22 cellular contexts compared by ENCODE assay signal in the genomic region with DNA sequence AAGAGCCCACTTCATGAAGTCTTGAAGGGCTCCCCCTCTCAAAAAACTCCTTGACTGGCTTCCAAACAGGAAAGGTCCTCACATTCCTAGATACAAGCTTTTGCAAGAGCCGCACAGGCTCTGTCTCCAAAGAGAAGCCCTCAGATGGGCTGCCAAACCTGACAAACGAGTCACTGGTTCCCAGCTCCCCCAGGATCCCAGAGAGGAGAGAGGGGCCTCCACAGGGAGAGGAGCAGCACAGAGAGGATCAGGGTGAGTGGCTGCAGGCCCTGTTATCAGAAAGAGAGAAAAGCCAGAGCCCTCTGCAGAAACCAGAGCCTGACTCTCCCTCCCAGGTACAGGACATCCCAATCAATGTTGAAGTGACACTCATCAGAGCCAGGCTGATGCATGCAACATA. TPM values are rescaled to one million over a fixed set of nuclear protein-coding genes. Genes with fewer than 3 reads are reported as not detected.
DNase-seq lines count a peak whose midpoint lies in the region; ATAC-seq and TF ChIP-seq lines count a peak whose summit lies in the region.
"Had no signal": no experiment of that assay in that cellular context is flagged by ENCODE, and none has a peak within 500 bp of the region (broad histone marks: within the 10 kb centered on the region; RNA-seq: fewer than 3 reads in every experiment).

No MANE protein-coding gene starts in this region.

- intact Hi-C loops in stomach (cut with DNase I; ENCODE audit: low total_unique reads) = no loop called here
- intact Hi-C loops in spleen (cut with DNase I; ENCODE audit: low total_unique reads) = no loop called here

- H3K79me2 ChIP-seq in fibroblast of lung (ENCODE audit: control insufficient read depth, insufficient read depth, low read length) = peaks cover 87% of the 10 kb centered on the region

- H3K4me1 ChIP-seq in fibroblast of lung (ENCODE audit: control insufficient read depth, extremely low read depth, insufficient read depth, low read length) (peaks cover 27% of the 10 kb centered on the region), stomach (peaks cover 6 to 74% (median 38%) of the 10 kb centered on the region in 4 donors), spleen (peaks cover 8 to 11% (median 9%) of the 10 kb centered on the region in 6 donors)

- H2AFZ ChIP-seq in fibroblast of lung (ENCODE audit: low read length) = no peak overlapping the region

- peak; percentile 90 for DNase-seq in ELF-1 (ENCODE audit: low read depth, low spot score)
- DNase-seq in fibroblast of lung (ENCODE audit: low read depth in 2 of 2) = peak in 1 of 2 donors; percentile 36
- peak; percentile 27 for DNase-seq in iPS-NIHi7 (ENCODE audit: extremely low spot score)
- no peak for DNase-seq in stomach
- no peak for DNase-seq in activated CD8-positive, alpha-beta memory T cell treated with anti-CD3 and anti-CD28 coated beads, Interleukin-2, amount 50 U/mL, for 48 hours
- no peak for DNase-seq in spleen
- DNase-seq: activated CD4-positive, CD25-positive, alpha-beta regulatory T cell; activated CD8-positive, alpha-beta memory T cell treated with anti-CD3 and anti-CD28 coated beads for 24 hours; COR-L47; kidney; NCI-H1092 treated with DMSO at 0.1 percent for 48 hours; NCI-H2081 treated with DMSO at 0.1 percent for 48 hours; NCI-H524 treated with DMSO at 0.1 percent for 48 hours; retina; SHP77; stimulated activated naive CD4-positive, alpha-beta T cell treated with Interleukin-2 at 50 U/mL for 16 hours; T-helper 2 cell; upper lobe of left lung had no signal

- no peak overlapping the region for H3K9ac ChIP-seq in fibroblast of lung (ENCODE audit: insufficient read depth, low read length)

- peak overlapping the region in 3 of 4 experiments; percentile 7 to 29 (median 11) for H3K4me3 ChIP-seq in fibroblast of lung (replicated peaks in 1 of 4; ENCODE audit: control extremely low read depth in 1 of 4, insufficient read depth in 1 of 4, low read depth in 3 of 4, low read length in 4 of 4)
- no peak overlapping the region for H3K4me3 ChIP-seq in stomach
- H3K4me3 ChIP-seq in spleen = no peak overlapping the region
- H3K4me3 ChIP-seq: GM12878, upper lobe of left lung had no signal

- no peak for TF ChIP-seq POLR2A in stomach (IDR thresholded peaks at IDR 0.05)
- no peak for TF ChIP-seq POLR2A in spleen (IDR thresholded peaks at IDR 0.05)

- H3K36me3 ChIP-seq in fibroblast of lung (ENCODE audit: control insufficient read depth, insufficient read depth, low read length) (peaks cover 20% of the 10 kb centered on the region), stomach (no peaks in the 10 kb centered on the region), spleen (no peaks in the 10 kb centered on the region)
- H3K36me3 ChIP-seq: upper lobe of left lung had no signal

- H3K4me2 ChIP-seq in fibroblast of lung (ENCODE audit: extremely low read depth, insufficient read depth, low read length) = peak overlapping the region; percentile 58

- no peak for TF ChIP-seq EP300 in stomach (IDR thresholded peaks at IDR 0.05)

- H4K20me1 ChIP-seq in fibroblast of lung (ENCODE audit: control insufficient read depth, extremely low read depth, insufficient read depth, low read length) = no peaks in the 10 kb centered on the region

- no peak for TF ChIP-seq CTCF in fibroblast of lung (conservative IDR thresholded peaks at IDR 0.05 in 1 of 2, IDR thresholded peaks at IDR 0.05 in 1 of 2; ENCODE audit: low read depth in 1 of 2, low read length in 2 of 2)
- no peak for TF ChIP-seq CTCF in stomach (IDR thresholded peaks at IDR 0.05)
- TF ChIP-seq CTCF in spleen (IDR thresholded peaks at IDR 0.05 in 8 of 11, conservative IDR thresholded peaks at IDR 0.05 in 3 of 11) = no peak

- H3K9me3 ChIP-seq in fibroblast of lung (ENCODE audit: control insufficient read depth, insufficient read depth, low read depth, low read length) = no peaks in the 10 kb centered on the region
- no peaks in the 10 kb centered on the region for H3K9me3 ChIP-seq in stomach
- H3K9me3 ChIP-seq in spleen = no peaks in the 10 kb centered on the region
- H3K9me3 ChIP-seq: upper lobe of left lung had no signal

- H3K27me3 ChIP-seq in fibroblast of lung (ENCODE audit: control insufficient read depth, insufficient read depth, low read length) = no peaks in the 10 kb centered on the region
- peaks cover 0 to 21% (median 8%) of the 10 kb centered on the region in 3 donors for H3K27me3 ChIP-seq in stomach
- H3K27me3 ChIP-seq in spleen (replicated peaks in 1 of 7) = peaks cover 5 to 34% (median 17%) of the 10 kb centered on the region in 7 donors

- H3K27ac ChIP-seq in fibroblast of lung (ENCODE audit: insufficient read depth, low read length) (no peak overlapping the region), stomach (peak overlapping the region in 3 of 5 donors; percentile 4 to 53 (median 37)), spleen (peak overlapping the region in 1 of 8 donors; percentile 27)
- H3K27ac ChIP-seq: upper lobe of left lung had no signal

- no peak for ATAC-seq in GM21737 (IDR thresholded peaks at IDR 0.05; ENCODE audit: unreplicated experiment)
- ATAC-seq: esophagus mucosa, GM12878 had no signal

- WGBS in stomach, 5 donors = 24 to 39% (median 29%) methylated on average over 2 of the region's 2 CpGs
- 39 to 67% (median 60%) methylated on average over 2 of the region's 2 CpGs for WGBS in spleen, 5 donors

RNA-seq across cellular contexts. Expression of a gene that starts 5.8 kb away (rescaled TPM):
- total RNA-seq in fibroblast of lung (93.7 and 181 TPM in 2 replicates), stomach (10 to 100 TPM in 4 of 5 donors, 1 to 10 TPM in 1; 8.0 to 67.0 (median 31.9) TPM), spleen (10 to 100 TPM in 1 of 7 donors, 1 to 10 TPM in 6; 2.0 to 10.8 (median 5.2) TPM)
- polyA plus RNA-seq in fibroblast of lung (394 and 2,513 TPM in 2 replicates), stomach (1 to 10 TPM; 1.7 to 4.7 (median 2.3) TPM), spleen (1 to 10 TPM in 1 of 3 donors, under 1 TPM in 2; 0.33 to 1.4 (median 0.93) TPM)
- 225 and 1,654 TPM in 2 replicates for polyA plus RNA-seq in fibroblast of lung (2012)
- 553 and 3,045 TPM in 2 replicates for polyA minus RNA-seq in fibroblast of lung (ENCODE audit: low replicate concordance)
- total RNA-seq: G401 had no signal

Comparison
In these comparisons a context has a peak if more than half of its experiments do, and no peak if none do; other contexts are left out.
1. DNase-seq: peak in ELF-1 (single experiment) and iPS-NIHi7 (single experiment); none in stomach (single experiment), activated CD8-positive, alpha-beta memory T cell treated with anti-CD3 and anti-CD28 coated beads, Interleukin-2, amount 50 U/mL, for 48 hours (single experiment) and spleen (single experiment).
2. H3K4me3 ChIP-seq: peak in fibroblast of lung (3 of 4); none in stomach (0 of 4) and spleen (0 of 8).